Comparison of ENCODE assay signal across 8 cellular contexts in genomic region chr19:55080915-55081772, GRCh38. TPM values are rescaled to one million over a fixed set of nuclear protein-coding genes. Genes with fewer than 3 reads are reported as not detected.
DNase-seq lines count a peak whose midpoint lies in the region; ATAC-seq and TF ChIP-seq lines count a peak whose summit lies in the region.

No MANE protein-coding gene starts in this region.

- intact Hi-C loops in CD14-positive monocyte (cut with micrococcal nuclease), result loop anchor here in 1 of 2 donors (10.0 kb wide), 1 partner anchor 84 kb away; the partner anchor contains the start of gene DNAAF3
- intact Hi-C loops in ascending aorta (cut with DNase I), result no loop called here

- H3K36me3 ChIP-seq in ascending aorta (no peaks in the 10 kb centered on the region), iPS-18a (ENCODE audit: control insufficient read depth, low read depth, low read length) (no peaks in the 10 kb centered on the region)

- no peaks in the 10 kb centered on the region for H3K9me3 ChIP-seq in ascending aorta
- H3K9me3 ChIP-seq in iPS-18a (ENCODE audit: control insufficient read depth, low read depth, low read length), result no peaks in the 10 kb centered on the region

- H3K27me3 Mint-ChIP-seq in CD14-positive monocyte (ENCODE audit: low read depth in 3 of 3), result peaks cover 57 to 78% (median 63%) of the 10 kb centered on the region in 3 donors
- H3K27me3 Mint-ChIP-seq in T-helper 2 cell treated with Interferon-gamma antibody and Interleukin-4, amounts not matched to agents 5 μg/mL and 100 μg/mL, for 36 hours (ENCODE audit: low read depth), result peaks cover 35% of the 10 kb centered on the region

- H3K27ac ChIP-seq in ascending aorta (no peak overlapping the region), iPS-18a (ENCODE audit: low read length) (no peak overlapping the region)

- DNase-seq in CD14-positive monocyte (ENCODE audit: low spot score) (peak; percentile 77), NAMALWA (ENCODE audit: low spot score) (peak; percentile 91), ascending aorta (ENCODE audit: low spot score in 2 of 2) (peak; percentile 45 to 77)
- peak; percentile 89 for DNase-seq in T-helper 2 cell treated with Interferon-gamma antibody and Interleukin-4, amounts not matched to agents 5 μg/mL and 100 μg/mL, for 36 hours (ENCODE audit: low spot score)
- peak; percentile 80 to 94 (median 87) for DNase-seq in stimulated activated CD4-positive, alpha-beta T cell treated with anti-CD3 and anti-CD28 coated beads, Interleukin-12 subunit alpha, Interleukin-12 subunit beta, amount 100 ng/mL, for 48 hours (ENCODE audit: low read depth in 2 of 3, low spot score in 1 of 3)

- H3K4me3 ChIP-seq in ascending aorta, result peak overlapping the region; percentile 51 to 63
- peak overlapping the region; percentile 69 for H3K4me3 ChIP-seq in iPS-18a (ENCODE audit: low read length)

- H3K27me3 ChIP-seq in ascending aorta (peaks cover 32% of the 10 kb centered on the region), iPS-18a (ENCODE audit: control insufficient read depth, insufficient read depth, low read length) (peaks cover 62% of the 10 kb centered on the region)

- peak overlapping the region; percentile 71 to 93 for H3K4me3 Mint-ChIP-seq in CD14-positive monocyte
- H3K4me3 Mint-ChIP-seq in T-helper 2 cell treated with Interferon-gamma antibody and Interleukin-4, amounts not matched to agents 5 μg/mL and 100 μg/mL, for 36 hours, result peak overlapping the region; percentile 76

- H3K4me1 Mint-ChIP-seq in CD14-positive monocyte, result peaks cover 26% of the 10 kb centered on the region
- H3K4me1 Mint-ChIP-seq in T-helper 2 cell treated with Interferon-gamma antibody and Interleukin-4, amounts not matched to agents 5 μg/mL and 100 μg/mL, for 36 hours (ENCODE audit: low read depth), result peaks cover 17% of the 10 kb centered on the region

- peak overlapping the region; percentile 23 for H3K9ac ChIP-seq in iPS-18a (ENCODE audit: low read length)

- H3K4me1 ChIP-seq in ascending aorta, result peaks cover 6 to 11% of the 10 kb centered on the region in 2 donors
- peaks cover 17% of the 10 kb centered on the region for H3K4me1 ChIP-seq in iPS-18a (ENCODE audit: control insufficient read depth, low read depth, low read length)

- peaks cover 10 to 35% (median 23%) of the 10 kb centered on the region in 7 donors for H3K9me3 Mint-ChIP-seq in CD14-positive monocyte
- no peaks in the 10 kb centered on the region for H3K9me3 Mint-ChIP-seq in T-helper 2 cell treated with Interferon-gamma antibody and Interleukin-4, amounts not matched to agents 5 μg/mL and 100 μg/mL, for 36 hours

- peak overlapping the region in 4 of 7 donors; percentile 13 to 88 (median 72) for H3K27ac Mint-ChIP-seq in CD14-positive monocyte
- H3K27ac Mint-ChIP-seq in T-helper 2 cell treated with Interferon-gamma antibody and Interleukin-4, amounts not matched to agents 5 μg/mL and 100 μg/mL, for 36 hours, result peak overlapping the region; percentile 92

- peak; percentile 71 for ATAC-seq in GM21447 (IDR thresholded peaks at IDR 0.05; ENCODE audit: unreplicated experiment)
- no peak for ATAC-seq in GM21390 (IDR thresholded peaks at IDR 0.05; ENCODE audit: unreplicated experiment)

- no peak for TF ChIP-seq CTCF in CD14-positive monocyte (IDR thresholded peaks at IDR 0.05)
- TF ChIP-seq CTCF in ascending aorta (IDR thresholded peaks at IDR 0.05), result no peak

- H3K36me3 Mint-ChIP-seq in CD14-positive monocyte, result peaks cover 7 to 12% of the 10 kb centered on the region in 2 donors
- peaks cover 3% of the 10 kb centered on the region for H3K36me3 Mint-ChIP-seq in T-helper 2 cell treated with Interferon-gamma antibody and Interleukin-4, amounts not matched to agents 5 μg/mL and 100 μg/mL, for 36 hours (ENCODE audit: low read depth)

RNA-seq across cellular contexts. Expression of gene EPS8L1, which starts 5.5 kb away (rescaled TPM):
- 1 to 10 TPM; 1.5 to 1.8 TPM for polyA plus RNA-seq in CD14-positive monocyte
- total RNA-seq in ascending aorta, result not detected

RNA-seq across cellular contexts. Expression of gene RDH13, which starts 18.2 kb away (rescaled TPM):
- polyA plus RNA-seq in CD14-positive monocyte, result 1 to 10 TPM; 1.6 to 2.3 TPM
- 12.1 TPM for total RNA-seq in ascending aorta

RNA-seq across cellular contexts. Expression of gene PPP1R12C, which starts 36.3 kb away (rescaled TPM):
- 1 to 10 TPM; 2.1 to 2.6 TPM for polyA plus RNA-seq in CD14-positive monocyte
- 219 TPM for total RNA-seq in ascending aorta

RNA-seq across cellular contexts. Expression of gene GP6, which starts 43.1 kb away (rescaled TPM):
- polyA plus RNA-seq in CD14-positive monocyte, result 1 to 10 TPM in 1 of 2 donors, under 1 TPM in 1; 0.14 to 1.1 TPM
- not detected for total RNA-seq in ascending aorta
